8 cellular contexts compared by ENCODE assay signal in genomic region chr14:102046337-102047278, GRCh38. TPM values are rescaled to one million over a fixed set of nuclear protein-coding genes. Genes with fewer than 3 reads are reported as not detected.
A peak's percentile ranks its signal among the peaks of the same experiment; 100 is the strongest.
DNase-seq lines count a peak whose midpoint lies in the region; ATAC-seq and TF ChIP-seq lines count a peak whose summit lies in the region.

No MANE protein-coding gene starts in this region.

- H3K36me3 ChIP-seq in H7 (replicated peaks; ENCODE audit: control insufficient read depth, insufficient read depth, low read length) (peaks cover 63% of the 10 kb centered on the region), Panc1 (ENCODE audit: control insufficient read depth, insufficient read depth, low read length) (peaks cover 7% of the 10 kb centered on the region; the same call in 1 of the 2 replicates), suprapubic skin (peaks cover 93% of the 10 kb centered on the region)

- H3K27ac ChIP-seq in Panc1 (ENCODE audit: low read length) = no peak overlapping the region
- peak overlapping the region; percentile 41 for H3K27ac ChIP-seq in suprapubic skin

- H3K4me1 ChIP-seq in Panc1 (ENCODE audit: control insufficient read depth, insufficient read depth, low read length) (no peaks in the 10 kb centered on the region), suprapubic skin (peaks cover 16% of the 10 kb centered on the region)

- TF ChIP-seq POLR2A in suprapubic skin (IDR thresholded peaks at IDR 0.05) = no peak

- intact Hi-C loops in CD14-positive monocyte (cut with micrococcal nuclease) (loop anchor here in 1 of 2 donors (10.0 kb wide), 1 partner anchor 48 kb away; no protein-coding TSS in a partner anchor), Panc1 (cut with micrococcal nuclease; ENCODE audit: unreplicated experiment) (no loop called here)

- no peak overlapping the region for H3K4me3 Mint-ChIP-seq in CD14-positive monocyte
- no peak overlapping the region for H3K4me3 Mint-ChIP-seq in chondrocyte (ENCODE audit: unreplicated experiment)

- H3K27ac Mint-ChIP-seq in CD14-positive monocyte (peak overlapping the region in 5 of 7 donors; percentile 20 to 38 (median 30)), chondrocyte (ENCODE audit: unreplicated experiment) (no peak overlapping the region)

- peaks cover 78 to 99% of the 10 kb centered on the region in 2 donors for H3K36me3 Mint-ChIP-seq in CD14-positive monocyte
- H3K36me3 Mint-ChIP-seq in chondrocyte (ENCODE audit: low read depth) = peaks cover 59% of the 10 kb centered on the region

- TF ChIP-seq CTCF in CD14-positive monocyte (IDR thresholded peaks at IDR 0.05) (peak; percentile 15), Panc1 (IDR thresholded peaks at IDR 0.05) (no peak; the same call in 1 of the 2 replicates), chondrocyte (IDR thresholded peaks at IDR 0.05) (peak; percentile 54), suprapubic skin (IDR thresholded peaks at IDR 0.05) (peak; percentile 35 to 57)

- in situ Hi-C loops in Panc1 (cut with HindIII; ENCODE audit: low pct_unique_long_range_greater_than_20kb, low sequenced_read_pairs) = no loop called here

- H3K27me3 Mint-ChIP-seq in CD14-positive monocyte (ENCODE audit: low read depth in 3 of 3) = no peaks in the 10 kb centered on the region
- no peaks in the 10 kb centered on the region for H3K27me3 Mint-ChIP-seq in chondrocyte (ENCODE audit: low read depth)

- H3K27me3 ChIP-seq in H7 (ENCODE audit: control insufficient read depth, insufficient read depth, low read length) = no peaks in the 10 kb centered on the region
- no peaks in the 10 kb centered on the region for H3K27me3 ChIP-seq in Panc1 (ENCODE audit: control insufficient read depth, insufficient read depth, low read length)
- no peaks in the 10 kb centered on the region for H3K27me3 ChIP-seq in suprapubic skin

- H3K9me3 ChIP-seq in Panc1 (ENCODE audit: control insufficient read depth, insufficient read depth, low read depth, low read length) = no peaks in the 10 kb centered on the region
- H3K9me3 ChIP-seq in suprapubic skin = no peaks in the 10 kb centered on the region

- BruUV-seq in Panc1 (replicated peaks; lab: Mats Ljungman, UMichigan) = no TSS peak

- H3K9me3 Mint-ChIP-seq in CD14-positive monocyte (no peaks in the 10 kb centered on the region), chondrocyte (ENCODE audit: low read depth) (no peaks in the 10 kb centered on the region)

- H3K4me3 ChIP-seq in H7 (ENCODE audit: insufficient read depth, low read depth, low read length) (no peak overlapping the region), Panc1 (ENCODE audit: low read depth in 2 of 2, low read length in 2 of 2) (no peak overlapping the region), suprapubic skin (no peak overlapping the region)

- CTCF ChIA-PET in Panc1 (lab: Charles Lee) = interaction anchor here (0.6 kb wide), 1 partner anchor 264 kb away, joined by 5 read pairs; no protein-coding TSS in a partner anchor

- POLR2A ChIA-PET in Panc1 (lab: Charles Lee) = no interaction called here

- no peak for TF ChIP-seq EP300 in suprapubic skin (IDR thresholded peaks at IDR 0.05)

- no peak for DNase-seq in CD14-positive monocyte (ENCODE audit: low spot score)
- DNase-seq in H7 = peak; percentile 95
- no peak for DNase-seq in Panc1 (ENCODE audit: low read depth, low spot score)
- DNase-seq in chondrocyte (ENCODE audit: low spot score) = no peak
- peak; percentile 78 for DNase-seq in left lobe of liver (ENCODE audit: low spot score)
- peak; percentile 91 to 93 for DNase-seq in suprapubic skin (ENCODE audit: low spot score in 2 of 2)

- ATAC-seq in Panc1 (peak; percentile 90), left lobe of liver (peak; percentile 97), GM19351 (IDR thresholded peaks at IDR 0.05; ENCODE audit: unreplicated experiment) (no peak), HG03565 (IDR thresholded peaks at IDR 0.05; ENCODE audit: unreplicated experiment) (no peak)

- no peaks in the 10 kb centered on the region for H3K4me1 Mint-ChIP-seq in CD14-positive monocyte
- H3K4me1 Mint-ChIP-seq in chondrocyte (ENCODE audit: low read depth) = no peaks in the 10 kb centered on the region

- WGBS in suprapubic skin = 41% methylated on average over 23 of the region's 23 CpGs

RNA-seq across cellular contexts. Expression of gene HSP90AA1, which starts 40.2 kb away (rescaled TPM):
- polyA plus RNA-seq in CD14-positive monocyte = 100 to 1,000 TPM; 149 to 211 TPM
- total RNA-seq in H7 (2014; rRNA removed; shearing (Covaris generic)) = 183 and 254 TPM in 2 replicates
- total RNA-seq in Panc1 (2021; ENCODE audit: unreplicated experiment) (383 TPM), chondrocyte (239 to 400 TPM (median 242 TPM) in 3 replicates), left lobe of liver (113 TPM), suprapubic skin (100 to 1,000 TPM; 240 to 651 (median 430) TPM)
- 314 TPM for polyA plus RNA-seq in Panc1 (2012; ENCODE audit: insufficient read length)

Comparison
In these comparisons a context has a peak if more than half of its experiments do, and no peak if none do; other contexts are left out.
1. DNase-seq: peak in H7 (single experiment), left lobe of liver (single experiment) and suprapubic skin (2 of 2); none in CD14-positive monocyte (single experiment), Panc1 (single experiment) and chondrocyte (single experiment).
2. ATAC-seq: peak in Panc1 (single experiment) and left lobe of liver (single experiment); none in GM19351 (single experiment) and HG03565 (single experiment).